In genomic region chr4:184529283-184529682, GRCh38 we compare ENCODE assay signal across 23 cellular contexts. TPM values are rescaled to one million over a fixed set of nuclear protein-coding genes. Genes with fewer than 3 reads are reported as not detected.
A peak's percentile ranks its signal among the peaks of the same experiment; 100 is the strongest.
DNase-seq lines count a peak whose midpoint lies in the region; ATAC-seq, FAIRE-seq and TF ChIP-seq lines count a peak whose summit lies in the region.
"Had no signal": no experiment of that assay in that cellular context is flagged by ENCODE, and none has a peak within 500 bp of the region (broad histone marks: within the 10 kb centered on the region; RNA-seq: fewer than 3 reads in every experiment).

No MANE protein-coding gene starts in this region.

- H3K9me3 ChIP-seq in keratinocyte (ENCODE audit: control insufficient read depth, low read depth, low read length): no peaks in the 10 kb centered on the region
- H3K9me3 ChIP-seq: adrenal gland, colonic mucosa had no signal

- no peaks in the 10 kb centered on the region for H3K27me3 ChIP-seq in keratinocyte (ENCODE audit: control insufficient read depth, extremely low read depth, insufficient read depth, low read length)
- H3K27me3 ChIP-seq: adrenal gland, colonic mucosa had no signal

- in situ Hi-C loops in KBM-7 (cut with MboI; ENCODE audit: low pct_unique_long_range_greater_than_20kb, low sequenced_read_pairs): no loop called here
- in situ Hi-C loops in astrocyte of the spinal cord (cut with HindIII; ENCODE audit: low sequenced_read_pairs): no loop called here

- TF ChIP-seq CTCF in astrocyte of the spinal cord (IDR thresholded peaks at IDR 0.05; ENCODE audit: low read depth, low read length) (no peak), keratinocyte (optimal IDR thresholded peaks at IDR 0.05 in 1 of 3, IDR thresholded peaks at IDR 0.05 in 1 of 3, conservative IDR thresholded peaks at IDR 0.05 in 1 of 3; ENCODE audit: extremely low read depth in 1 of 3, insufficient read depth in 2 of 3, low read length in 3 of 3) (peak in 1 of 3 experiments; percentile 19)

- H3K79me2 ChIP-seq in keratinocyte (ENCODE audit: control insufficient read depth, insufficient read depth, low read length): no peaks in the 10 kb centered on the region

- H3K9me1 ChIP-seq in keratinocyte (ENCODE audit: control insufficient read depth, extremely low read depth, insufficient read depth, low read length): no peaks in the 10 kb centered on the region

- ATAC-seq in HG03139 (IDR thresholded peaks at IDR 0.05; ENCODE audit: unreplicated experiment): no peak
- ATAC-seq: sciatic nerve had no signal

- H3K27ac ChIP-seq in keratinocyte (ENCODE audit: control insufficient read depth, insufficient read depth, low read length): peak overlapping the region; percentile 44
- H3K27ac ChIP-seq: adrenal gland, colonic mucosa had no signal

- DNase-seq in AML-193 (lab: John Stamatoyannopoulos, UW) (peak; percentile 40 to 42), KBM-7 (peak; percentile 33), astrocyte of the spinal cord (ENCODE audit: low read depth, low spot score) (peak; percentile 48), keratinocyte (ENCODE audit: low read depth, low spot score) (peak; percentile 92), cerebellum (ENCODE audit: low spot score) (no peak)
- no peak for DNase-seq in central memory CD4-positive, alpha-beta T cell
- DNase-seq in stimulated activated CD4-positive, alpha-beta T cell treated with anti-CD3 and anti-CD28 coated beads, Interleukin-2, amount 100 ng/mL, for 48 hours: no peak
- DNase-seq: activated CD4-positive, alpha-beta T cell treated with anti-CD3 and anti-CD28 coated beads, Interleukin-2, amount 50 U/mL, for 48 hours; activated T-cell treated with anti-CD3 and anti-CD28 coated beads, Interleukin-2, amount 50 U/mL, for 72 hours; adrenal gland; colonic mucosa; COR-L47; GF-D8; kidney; NCI-H1417 treated with DMSO at 0.1 percent for 48 hours; NCI-H226; occipital lobe; stimulated activated CD4-positive, alpha-beta T cell treated with anti-CD3 and anti-CD28 coated beads, Interleukin-4, amount 100 ng/mL, for 4 hours; T1000; trophoblast cell had no signal

- peaks cover 8% of the 10 kb centered on the region for H3K4me1 ChIP-seq in keratinocyte (ENCODE audit: control insufficient read depth, extremely low read depth, insufficient read depth, low read length)
- H3K4me1 ChIP-seq: colonic mucosa, HAP-1 had no signal

- no peaks in the 10 kb centered on the region for H4K20me1 ChIP-seq in keratinocyte (ENCODE audit: control insufficient read depth, extremely low read depth, insufficient read depth, low read length)

- H3K4me2 ChIP-seq in keratinocyte (ENCODE audit: control insufficient read depth, extremely low read depth, insufficient read depth, low read depth, low read length): peak overlapping the region; percentile 1

- FAIRE-seq in keratinocyte (lab: Jason Lieb, UNC): peak; percentile 98
- FAIRE-seq: kidney had no signal

- H3K9ac ChIP-seq in keratinocyte (ENCODE audit: control insufficient read depth, extremely low read depth, insufficient read depth, low read length): no peak overlapping the region

- no peaks in the 10 kb centered on the region for H3K36me3 ChIP-seq in keratinocyte (ENCODE audit: control insufficient read depth in 2 of 2, extremely low read depth in 1 of 2, insufficient read depth in 2 of 2, low read length in 2 of 2)
- H3K36me3 ChIP-seq: adrenal gland, colonic mucosa, HAP-1 had no signal

- dilution Hi-C loops in keratinocyte (cut with MboI; ENCODE audit: extremely low pct_ligation_motif_present, low sequenced_read_pairs): no loop called here

- H3K4me3 ChIP-seq in astrocyte of the spinal cord (ENCODE audit: low read depth, low read length) (no peak overlapping the region), keratinocyte (ENCODE audit: control insufficient read depth in 2 of 3, extremely low read depth in 1 of 3, insufficient read depth in 2 of 3, low read depth in 1 of 3, low read length in 3 of 3) (no peak overlapping the region)
- H3K4me3 ChIP-seq: adrenal gland, colonic mucosa, HAP-1 had no signal

- no peak overlapping the region for H2AFZ ChIP-seq in keratinocyte (ENCODE audit: control insufficient read depth, low read length)

RNA-seq across cellular contexts. Expression of gene IRF2, which starts 54.9 kb away (rescaled TPM):
- polyA plus RNA-seq in keratinocyte: 16.4 to 23.8 TPM (median 22.9 TPM) in 3 replicates
- polyA plus RNA-seq in keratinocyte (2011; ENCODE audit: low read depth): 10.0 TPM
- 16.2 and 20.0 TPM in 2 replicates for polyA plus RNA-seq in keratinocyte (2011; cell fraction: cytosol; rRNA removed)
- 23.0 and 30.2 TPM in 2 replicates for polyA plus RNA-seq in keratinocyte (2011; cell fraction: nucleus; rRNA removed)
- 15.5 and 17.2 TPM in 2 replicates for polyA plus RNA-seq in keratinocyte (2012; ENCODE audit: low replicate concordance)
- 21.3 to 26.9 TPM (median 25.7 TPM) in 3 replicates for polyA minus RNA-seq in keratinocyte
- polyA minus RNA-seq in keratinocyte (2011; cell fraction: cytosol; rRNA and poly(A)+ RNA removed): 16.5 TPM
- 13.1 and 17.1 TPM in 2 replicates for polyA minus RNA-seq in keratinocyte (2011; cell fraction: nucleus; rRNA and poly(A)+ RNA removed)
- total RNA-seq in cerebellum: 12.7 TPM

Comparison
In these comparisons a context has a peak if more than half of its experiments do, and no peak if none do; other contexts are left out.
1. DNase-seq: peak in AML-193 (2 of 2), KBM-7 (single experiment), astrocyte of the spinal cord (single experiment) and keratinocyte (single experiment); none in cerebellum (single experiment), central memory CD4-positive, alpha-beta T cell (single experiment) and stimulated activated CD4-positive, alpha-beta T cell treated with anti-CD3 and anti-CD28 coated beads, Interleukin-2, amount 100 ng/mL, for 48 hours (0 of 2).